ENCODE assay signal across 8 cellular contexts in genomic region chr12:57759360-57759980, GRCh38. TPM values are rescaled to one million over a fixed set of nuclear protein-coding genes. Genes with fewer than 3 reads are reported as not detected.
DNase-seq lines count a peak whose midpoint lies in the region; ATAC-seq and TF ChIP-seq lines count a peak whose summit lies in the region.

No MANE protein-coding gene starts in this region.

- H3K27me3 ChIP-seq in left lung = peaks cover 5 to 28% of the 10 kb centered on the region in 2 donors

- H3K27ac ChIP-seq in HEK293 (ENCODE audit: extremely low read depth, low read depth, low read length) (no peak overlapping the region), left lung (no peak overlapping the region)

- peaks cover 22% of the 10 kb centered on the region for H3K27me3 Mint-ChIP-seq in glutamatergic neuron (ENCODE audit: unreplicated experiment)

- H3K4me3 ChIP-seq in HEK293 (ENCODE audit: low read depth, low read length) (no peak overlapping the region), WI38 (ENCODE audit: low read depth, low read length) (no peak overlapping the region), left lung (no peak overlapping the region)

- H3K36me3 Mint-ChIP-seq in glutamatergic neuron (ENCODE audit: unreplicated experiment) = peaks cover 11% of the 10 kb centered on the region

- H3K9me3 ChIP-seq in HEK293 (ENCODE audit: control insufficient read depth, insufficient read depth, low read depth, low read length) (no peaks in the 10 kb centered on the region), left lung (no peaks in the 10 kb centered on the region)

- peaks cover 10% of the 10 kb centered on the region for H3K4me1 Mint-ChIP-seq in glutamatergic neuron (ENCODE audit: low read depth, unreplicated experiment)

- DNase-seq in COLO668 (lab: John Stamatoyannopoulos, UW; ENCODE audit: unreplicated experiment) (peak; percentile 30), glutamatergic neuron (no peak), left lung (no peak)

- H3K36me3 ChIP-seq in HEK293 (ENCODE audit: control insufficient read depth in 2 of 2, insufficient read depth in 1 of 2, low read length in 2 of 2) = peaks cover 10 to 46% of the 10 kb centered on the region in 2 experiments
- H3K36me3 ChIP-seq in left lung = peaks cover 0 to 20% of the 10 kb centered on the region in 2 donors

- TF ChIP-seq CTCF in HEK293 (tag by site-specific recombination; IDR thresholded peaks at IDR 0.05) (peak; percentile 27; the same call in 1 of the 2 replicates), WI38 (IDR thresholded peaks at IDR 0.05; ENCODE audit: low read depth, low read length) (peak; percentile 21; the same call in 1 of the 2 replicates), glutamatergic neuron (IDR thresholded peaks at IDR 0.05; ENCODE audit: partially characterized antibody, unreplicated experiment) (no peak), left lung (IDR thresholded peaks at IDR 0.05) (peak in 1 of 2 donors; percentile 26)

- intact Hi-C loops in left lung (cut with DNase I) = no loop called here

- H3K4me3 Mint-ChIP-seq in glutamatergic neuron (ENCODE audit: unreplicated experiment) = no peak overlapping the region

- H3K9me3 Mint-ChIP-seq in glutamatergic neuron (ENCODE audit: unreplicated experiment) = peaks cover 9% of the 10 kb centered on the region

- POLR2A ChIA-PET in HEK293 (lab: Yijun Ruan, JAX) = interaction anchor here (0.6 to 1.2 kb wide), 5 partner anchors 13 to 391 kb away, joined by 3 to 4 read pairs (median 3); partner anchors contain the start of genes ATP23, EEF1AKMT3 and TSPAN31

- peak overlapping the region; percentile 23 for H3K27ac Mint-ChIP-seq in glutamatergic neuron (ENCODE audit: unreplicated experiment)

- 0 out of 2 replicates have a peak, but pooled peaks cover 1% of the 10 kb centered on the region for H3K4me1 ChIP-seq in HEK293 (ENCODE audit: control insufficient read depth, insufficient read depth, low read length)
- peaks cover under 1 to 20% of the 10 kb centered on the region in 2 donors for H3K4me1 ChIP-seq in left lung

- CTCF ChIA-PET in HEK293 (lab: Yijun Ruan, JAX) = interaction anchor here (0.5 to 2.3 kb wide), 27 partner anchors 9 to 967 kb away, joined by 3 to 8 read pairs (median 4); partner anchors contain the start of genes EEF1AKMT3, INHBE, METTL1 and TSPAN31

- ATAC-seq in GM19397 (IDR thresholded peaks at IDR 0.05; ENCODE audit: unreplicated experiment) (no peak), left lung (no peak), HG03571 (IDR thresholded peaks at IDR 0.05; ENCODE audit: unreplicated experiment) (no peak), GM21529 (IDR thresholded peaks at IDR 0.05; ENCODE audit: unreplicated experiment) (no peak)

TF ChIP-seq in HEK293, 187 proteins besides CTCF, POLR2A, EP300 and RAD21:
- TF ChIP-seq ZFHX2 (tag by site-specific recombination; conservative IDR thresholded peaks at IDR 0.05) = peak; percentile 48
- TF ChIP-seq HOXC10 (CRISPR knock-in tag; IDR thresholded peaks at IDR 0.05) = no peak
- TF ChIP-seq, protein P1, sequence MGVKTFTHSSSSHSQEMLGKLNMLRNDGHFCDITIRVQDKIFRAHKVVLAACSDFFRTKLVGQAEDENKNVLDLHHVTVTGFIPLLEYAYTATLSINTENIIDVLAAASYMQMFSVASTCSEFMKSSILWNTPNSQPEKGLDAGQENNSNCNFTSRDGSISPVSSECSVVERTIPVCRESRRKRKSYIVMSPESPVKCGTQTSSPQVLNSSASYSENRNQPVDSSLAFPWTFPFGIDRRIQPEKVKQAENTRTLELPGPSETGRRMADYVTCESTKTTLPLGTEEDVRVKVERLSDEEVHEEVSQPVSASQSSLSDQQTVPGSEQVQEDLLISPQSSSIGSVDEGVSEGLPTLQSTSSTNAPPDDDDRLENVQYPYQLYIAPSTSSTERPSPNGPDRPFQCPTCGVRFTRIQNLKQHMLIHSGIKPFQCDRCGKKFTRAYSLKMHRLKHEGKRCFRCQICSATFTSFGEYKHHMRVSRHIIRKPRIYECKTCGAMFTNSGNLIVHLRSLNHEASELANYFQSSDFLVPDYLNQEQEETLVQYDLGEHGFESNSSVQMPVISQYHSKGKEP (tag by site-specific recombination; IDR thresholded peaks at IDR 0.05) = peak; percentile 39
- no peak for TF ChIP-seq ZNF394 (tag by site-specific recombination; IDR thresholded peaks at IDR 0.05; ENCODE audit: borderline replicate concordance)
- TF ChIP-seq ZNF645 (tag by site-specific recombination; IDR thresholded peaks at IDR 0.05) = no peak
- TF ChIP-seq ZSCAN5A (tag by site-specific recombination; IDR thresholded peaks at IDR 0.05) = no peak
- no peak for TF ChIP-seq ZNF549 (tag by site-specific recombination; IDR thresholded peaks at IDR 0.05)
- peak; percentile 64 for TF ChIP-seq EGR2 (tag by site-specific recombination; IDR thresholded peaks at IDR 0.05; ENCODE audit: low read depth)

RNA-seq across cellular contexts. Expression of gene MARCHF9, which starts 4.6 kb away (rescaled TPM):
- total RNA-seq in glutamatergic neuron (ENCODE audit: unreplicated experiment) = 26.7 TPM
- total RNA-seq in left lung = 10 to 100 TPM; 17.4 to 22.4 TPM

RNA-seq across cellular contexts. Expression of gene CDK4, which starts 7.4 kb away (rescaled TPM):
- 123 TPM for total RNA-seq in glutamatergic neuron (ENCODE audit: unreplicated experiment)
- 100 to 1,000 TPM in 1 of 2 donors, 10 to 100 TPM in 1; 80.1 to 130 TPM for total RNA-seq in left lung

RNA-seq across cellular contexts. Expression of gene CYP27B1, which starts 7.4 kb away (rescaled TPM):
- total RNA-seq in glutamatergic neuron (ENCODE audit: unreplicated experiment) = 1.7 TPM
- 1 to 10 TPM; 1.5 to 4.7 TPM for total RNA-seq in left lung

RNA-seq across cellular contexts. Expression of gene METTL1, which starts 12.4 kb away (rescaled TPM):
- total RNA-seq in glutamatergic neuron (ENCODE audit: unreplicated experiment) (9.1 TPM), left lung (10 to 100 TPM; 17.3 to 39.2 TPM)

RNA-seq across cellular contexts. Expression of gene EEF1AKMT3, which starts 12.9 kb away (rescaled TPM):
- total RNA-seq in glutamatergic neuron (ENCODE audit: unreplicated experiment) (3.3 TPM), left lung (1 to 10 TPM; 6.2 to 6.3 TPM)
